ENCODE assay signal across 32 cellular contexts in genomic region chr12:25284024-25284423, GRCh38.
"Had no signal": no experiment of that assay in that cellular context is flagged by ENCODE, and none has a peak within 500 bp of the region (broad histone marks: within the 10 kb centered on the region; RNA-seq: fewer than 3 reads in every experiment).

No MANE protein-coding gene starts in this region.

- H3K4me3 Mint-ChIP-seq: activated CD4-positive, alpha-beta memory T cell treated with anti-CD3 and anti-CD28 coated beads, Interleukin-2, amount 10 ng/mL, durations not matched to agents 7 days and 5 days; activated CD4-positive, alpha-beta T cell treated with anti-CD3 and anti-CD28 coated beads, Interleukin-2, amount 10 ng/mL, durations not matched to agents 7 days and 5 days; activated T-cell treated with anti-CD3 and anti-CD28 coated beads, Interleukin-2, amount 50 U/mL, for 24 hours; activated T-helper 17 cell treated with anti-CD3 and anti-CD28 coated beads, Interleukin-2, amount 50 U/mL, for 72 hours; memory B cell; natural killer cell treated with Interleukin-12 subunit alpha and Interleukin-12 subunit beta and Interleukin-15 and Interleukin-18, amount 100 ng/mL, for 72 hours; stimulated activated effector memory CD8-positive, alpha-beta T cell treated with anti-CD3 and anti-CD28 coated beads, Interleukin-12 subunit alpha, Interleukin-12 subunit beta, amount 100 ng/mL, for 72 hours; stimulated activated naive CD8-positive, alpha-beta T cell treated with anti-CD3 and anti-CD28 coated beads, Interleukin-15, Interleukin-2, amounts not matched to agents 100 ng/mL and 50 ng/mL, for 24 hours; T-helper 1 cell treated with Interleukin-12 subunit alpha and Interleukin-12 subunit beta and Interleukin-4 antibody, amounts not matched to agents 30 μg/mL and 1 μg/mL, for 36 hours; type B pancreatic cell had no signal

- FAIRE-seq: astrocyte, endothelial cell of umbilical vein, frontal cortex, kidney, TTC549 had no signal

- H3K9me3 Mint-ChIP-seq: activated CD4-positive, alpha-beta memory T cell treated with anti-CD3 and anti-CD28 coated beads, Interleukin-2, amount 10 ng/mL, durations not matched to agents 7 days and 5 days; activated CD4-positive, alpha-beta T cell treated with anti-CD3 and anti-CD28 coated beads, Interleukin-2, amount 10 ng/mL, durations not matched to agents 7 days and 5 days; activated T-cell treated with anti-CD3 and anti-CD28 coated beads, Interleukin-2, amount 50 U/mL, for 24 hours; activated T-helper 17 cell treated with anti-CD3 and anti-CD28 coated beads, Interleukin-2, amount 50 U/mL, for 72 hours; memory B cell; natural killer cell treated with Interleukin-12 subunit alpha and Interleukin-12 subunit beta and Interleukin-15 and Interleukin-18, amount 100 ng/mL, for 72 hours; stimulated activated naive CD8-positive, alpha-beta T cell treated with anti-CD3 and anti-CD28 coated beads, Interleukin-15, Interleukin-2, amounts not matched to agents 100 ng/mL and 50 ng/mL, for 24 hours had no signal

- H3K27me3 ChIP-seq: brain microvascular endothelial cell, esophagus squamous epithelium, right lobe of liver, uterus had no signal

- ATAC-seq: activated CD4-positive, CD25-positive, alpha-beta regulatory T cell treated with anti-CD3 and anti-CD28 coated beads, Interleukin-2, amount 50 U/mL, for 24 hours; activated T-helper 17 cell treated with anti-CD3 and anti-CD28 coated beads, Interleukin-2, amount 50 U/mL, for 72 hours; natural killer cell treated with Interleukin-12 subunit alpha and Interleukin-12 subunit beta and Interleukin-15 and Interleukin-18, amount 100 ng/mL, for 72 hours; right lobe of liver; stimulated activated effector memory CD8-positive, alpha-beta T cell treated with anti-CD3 and anti-CD28 coated beads, Interleukin-12 subunit alpha, Interleukin-12 subunit beta, amount 100 ng/mL, for 72 hours had no signal

- H3K27me3 Mint-ChIP-seq: activated CD4-positive, alpha-beta T cell treated with anti-CD3 and anti-CD28 coated beads, Interleukin-2, amount 10 ng/mL, durations not matched to agents 7 days and 5 days; activated T-cell treated with anti-CD3 and anti-CD28 coated beads, Interleukin-2, amount 50 U/mL, for 24 hours; natural killer cell treated with Interleukin-12 subunit alpha and Interleukin-12 subunit beta and Interleukin-15 and Interleukin-18, amount 100 ng/mL, for 72 hours; stimulated activated naive CD8-positive, alpha-beta T cell treated with anti-CD3 and anti-CD28 coated beads, Interleukin-15, Interleukin-2, amounts not matched to agents 100 ng/mL and 50 ng/mL, for 24 hours; type B pancreatic cell had no signal

- H3K4me1 ChIP-seq: right lobe of liver, uterus had no signal

- H3K4me3 ChIP-seq: esophagus squamous epithelium, right lobe of liver, skin epidermis, thoracic aorta, uterus had no signal

- H3K36me3 Mint-ChIP-seq: memory B cell; natural killer cell treated with Interleukin-12 subunit alpha and Interleukin-12 subunit beta and Interleukin-15 and Interleukin-18, amount 100 ng/mL, for 72 hours; stimulated activated effector memory CD8-positive, alpha-beta T cell treated with anti-CD3 and anti-CD28 coated beads, Interleukin-12 subunit alpha, Interleukin-12 subunit beta, amount 100 ng/mL, for 72 hours had no signal

- H3K36me3 ChIP-seq: brain microvascular endothelial cell, esophagus squamous epithelium, right lobe of liver, thoracic aorta, uterus, WERI-Rb-1 had no signal

- H3K9me3 ChIP-seq: esophagus squamous epithelium, right lobe of liver, thoracic aorta, uterus had no signal

- H3K27ac Mint-ChIP-seq: activated CD4-positive, alpha-beta memory T cell treated with anti-CD3 and anti-CD28 coated beads, Interleukin-2, amount 10 ng/mL, durations not matched to agents 7 days and 5 days; activated CD4-positive, alpha-beta T cell treated with anti-CD3 and anti-CD28 coated beads, Interleukin-2, amount 10 ng/mL, durations not matched to agents 7 days and 5 days; activated T-cell treated with anti-CD3 and anti-CD28 coated beads, Interleukin-2, amount 50 U/mL, for 24 hours; activated T-helper 17 cell treated with anti-CD3 and anti-CD28 coated beads, Interleukin-2, amount 50 U/mL, for 72 hours; memory B cell; natural killer cell treated with Interleukin-12 subunit alpha and Interleukin-12 subunit beta and Interleukin-15 and Interleukin-18, amount 100 ng/mL, for 72 hours; stimulated activated effector memory CD8-positive, alpha-beta T cell treated with anti-CD3 and anti-CD28 coated beads, Interleukin-12 subunit alpha, Interleukin-12 subunit beta, amount 100 ng/mL, for 72 hours; stimulated activated naive CD8-positive, alpha-beta T cell treated with anti-CD3 and anti-CD28 coated beads, Interleukin-15, Interleukin-2, amounts not matched to agents 100 ng/mL and 50 ng/mL, for 24 hours; T-helper 1 cell treated with Interleukin-12 subunit alpha and Interleukin-12 subunit beta and Interleukin-4 antibody, amounts not matched to agents 30 μg/mL and 1 μg/mL, for 36 hours; type B pancreatic cell had no signal

- DNase-seq: activated CD4-positive, alpha-beta memory T cell treated with anti-CD3 and anti-CD28 coated beads, Interleukin-2, amount 10 ng/mL, durations not matched to agents 7 days and 5 days; activated CD4-positive, alpha-beta T cell treated with anti-CD3 and anti-CD28 coated beads, Interleukin-2, amount 10 ng/mL, durations not matched to agents 7 days and 5 days; activated CD8-positive, alpha-beta memory T cell treated with anti-CD3 and anti-CD28 coated beads, Interleukin-2, amount 50 U/mL, for 48 hours; activated gamma-delta T cell treated with Interleukin-2 at 50 U/mL for 16 hours; activated naive CD4-positive, alpha-beta T cell treated with anti-CD3 and anti-CD28 coated beads, Interleukin-2, amount 50 U/mL, for 16 hours; activated T-cell treated with anti-CD3 and anti-CD28 coated beads, Interleukin-2, amount 50 U/mL, for 24 hours; amniotic stem cell; brain microvascular endothelial cell; central memory CD4-positive, alpha-beta T cell; esophagus squamous epithelium; glutamatergic neuron; hippocampal formation; kidney; right lobe of liver; stimulated activated CD4-positive, alpha-beta T cell treated with anti-CD3 and anti-CD28 coated beads, Interleukin-4, amount 100 ng/mL, for 24 hours; T-helper 9 cell; uterus; WERI-Rb-1 had no signal

- H3K27ac ChIP-seq: brain microvascular endothelial cell, right lobe of liver, skin epidermis, thoracic aorta, uterus, WERI-Rb-1 had no signal
